In the genomic region with DNA sequence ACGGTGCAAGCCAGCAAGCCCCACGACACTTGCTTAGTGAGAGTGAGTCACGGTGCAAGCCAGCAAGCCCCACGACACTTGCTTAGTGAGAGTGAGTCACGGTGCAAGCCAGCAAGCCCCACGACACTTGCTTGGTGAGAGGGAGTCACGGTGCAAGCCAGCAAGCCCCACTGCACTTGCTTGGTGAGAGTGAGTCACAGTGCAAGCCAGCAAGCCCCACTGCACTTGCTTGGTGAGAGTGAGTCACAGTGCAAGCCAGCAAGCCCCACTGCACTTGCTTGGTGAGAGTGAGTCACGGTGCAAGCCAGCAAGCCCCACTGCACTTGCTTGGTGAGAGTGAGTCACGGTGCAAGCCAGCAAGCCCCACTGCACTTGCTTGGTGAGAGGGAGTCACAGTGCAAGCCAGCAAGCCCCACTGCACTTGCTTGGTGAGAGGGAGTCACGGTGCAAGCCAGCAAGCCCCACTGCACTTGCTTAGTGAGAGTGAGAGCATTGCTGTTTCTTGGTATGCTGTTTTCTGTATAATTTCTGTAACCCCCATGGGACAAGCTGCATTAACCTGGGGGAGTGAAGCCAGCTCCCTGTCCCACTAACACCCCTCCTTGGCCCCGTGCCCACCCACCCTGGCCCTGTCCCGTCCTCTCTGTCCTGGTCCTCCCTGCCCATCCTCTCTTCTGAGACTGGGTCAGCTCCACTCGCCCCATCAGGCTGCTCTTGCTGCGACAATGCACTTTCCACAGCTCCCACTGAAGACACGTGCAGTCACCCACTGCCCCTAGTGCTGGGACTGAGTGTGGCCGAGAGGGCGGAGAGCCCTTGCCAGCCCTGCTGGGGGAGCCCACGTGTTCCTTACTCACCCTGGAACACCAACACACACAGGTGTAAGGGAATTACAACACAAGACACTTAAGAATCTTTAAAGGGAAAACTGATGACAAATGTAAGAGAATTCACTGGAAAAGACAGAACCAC, we compare ENCODE assay signal across 1 cellular context.
A peak's percentile ranks its signal among the peaks of the same experiment; 100 is the strongest.
TF ChIP-seq lines count a peak whose summit lies in the region.

No MANE protein-coding gene starts in this region.

TF ChIP-seq in Ishikawa, 13 proteins besides CTCF, POLR2A, EP300 and RAD21:
- TF ChIP-seq USF1 (IDR thresholded peaks at IDR 0.05), result 0 out of 2 replicates have a peak, but pooled peaks have one; percentile 5
TF ChIP-seq in Ishikawa: peak in this region for 1; not testable (repeated sequence) for 12.
